ENCODE assay signal across 21 cellular contexts in the genomic region with DNA sequence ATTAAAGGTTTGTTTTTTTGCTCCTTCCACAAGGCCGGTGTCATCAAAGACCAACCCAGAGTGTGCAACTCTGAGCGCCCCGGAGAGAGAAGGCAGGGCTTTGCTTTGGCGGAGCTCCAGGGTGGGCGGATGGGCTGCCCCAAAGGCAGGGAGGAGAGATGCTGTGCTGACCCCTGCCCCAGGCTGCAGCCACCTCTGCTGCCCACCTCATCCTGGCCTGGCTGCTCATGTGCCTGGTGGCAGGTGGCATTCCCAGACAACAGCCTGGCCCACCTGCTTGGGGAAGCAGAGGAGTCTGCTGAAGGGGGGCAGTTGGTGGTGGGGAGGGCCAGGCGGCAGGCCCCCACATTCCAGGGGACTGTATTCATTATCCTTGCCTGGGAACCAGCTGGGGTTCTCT.
"Had no signal": no experiment of that assay in that cellular context is flagged by ENCODE, and none has a peak within 500 bp of the region (broad histone marks: within the 10 kb centered on the region; RNA-seq: fewer than 3 reads in every experiment).

No MANE protein-coding gene starts in this region.

- H3K4me2 ChIP-seq: hepatocyte had no signal

- DNase-seq: cerebellar nuclear complex; dermis blood vessel endothelial cell; dorsolateral prefrontal cortex; effector CD4-positive, alpha-beta T cell; effector memory CD4-positive, alpha-beta T cell; foreskin keratinocyte; hypothalamus; immature natural killer cell; islet precursor cell; left cardiac atrium; lower lobe of right lung; mesenchymal stem cell had no signal

- H3K36me3 ChIP-seq: esophagus muscularis mucosa, gastroesophageal sphincter, heart left ventricle, left lung, lower lobe of right lung had no signal

- H2AFZ ChIP-seq: hepatocyte had no signal

- H3K9me3 Mint-ChIP-seq: central memory CD8-positive, alpha-beta T cell; immature natural killer cell; mesothelial cell of epicardium had no signal

- H3K79me2 ChIP-seq: hepatocyte had no signal

- H3K4me3 Mint-ChIP-seq: central memory CD8-positive, alpha-beta T cell; immature natural killer cell; mesothelial cell of epicardium had no signal

- H3K9me3 ChIP-seq: esophagus muscularis mucosa, gastroesophageal sphincter, heart left ventricle, left lung, lower lobe of right lung, mucosa of descending colon had no signal

- H3K36me3 Mint-ChIP-seq: immature natural killer cell, mesothelial cell of epicardium had no signal

- H3K4me1 ChIP-seq: esophagus muscularis mucosa, foreskin keratinocyte, gastroesophageal sphincter, heart left ventricle, left lung, lower lobe of right lung had no signal

- H3K4me3 ChIP-seq: coronary artery, dorsolateral prefrontal cortex, esophagus muscularis mucosa, gastroesophageal sphincter, heart left ventricle, hepatocyte, left lung, lower lobe of right lung, mucosa of descending colon had no signal

- H3K4me1 Mint-ChIP-seq: central memory CD8-positive, alpha-beta T cell; immature natural killer cell had no signal

- H3K27me3 ChIP-seq: esophagus muscularis mucosa, foreskin keratinocyte, gastroesophageal sphincter, heart left ventricle, hepatocyte, left lung had no signal

- H3K27ac ChIP-seq: coronary artery, dorsolateral prefrontal cortex, esophagus muscularis mucosa, foreskin keratinocyte, gastroesophageal sphincter, heart left ventricle, hepatocyte, left lung, lower lobe of right lung had no signal

- ATAC-seq: foreskin keratinocyte, gastroesophageal sphincter, heart left ventricle, left cardiac atrium, lower lobe of right lung, mucosa of descending colon had no signal

- H3K27ac Mint-ChIP-seq: immature natural killer cell, mesothelial cell of epicardium had no signal
